ENCODE assay signal across 11 cellular contexts in genomic region chr17:77493901-77494663, GRCh38.
DNase-seq lines count a peak whose midpoint lies in the region; ATAC-seq and TF ChIP-seq lines count a peak whose summit lies in the region.
"Had no signal": no experiment of that assay in that cellular context is flagged by ENCODE, and none has a peak within 500 bp of the region (broad histone marks: within the 10 kb centered on the region; RNA-seq: fewer than 3 reads in every experiment).

No MANE protein-coding gene starts in this region.

- ATAC-seq in GM21825 (IDR thresholded peaks at IDR 0.05; ENCODE audit: unreplicated experiment), result no peak
- ATAC-seq in HG02840 (IDR thresholded peaks at IDR 0.05; ENCODE audit: low FRiP score, unreplicated experiment), result no peak

- no peaks in the 10 kb centered on the region for H3K27me3 Mint-ChIP-seq in activated CD4-positive, alpha-beta T cell treated with anti-CD3 and anti-CD28 coated beads, Interleukin-2, amount 10 ng/mL, durations not matched to agents 7 days and 5 days

- H3K27ac ChIP-seq in Karpas-422 (ENCODE audit: low read length) (peak overlapping the region; percentile 38), spleen (peak overlapping the region; percentile 1 to 79 (median 52))
- peak overlapping the region; percentile 16 for H3K27ac ChIP-seq in effector memory CD4-positive, alpha-beta T cell (ENCODE audit: insufficient read depth, low read length, poor library complexity, severe bottlenecking)
- H3K27ac ChIP-seq: HL-60 had no signal

- H3K9me3 Mint-ChIP-seq in activated CD4-positive, alpha-beta T cell treated with anti-CD3 and anti-CD28 coated beads, Interleukin-2, amount 10 ng/mL, durations not matched to agents 7 days and 5 days, result no peaks in the 10 kb centered on the region
- H3K9me3 Mint-ChIP-seq: neural crest cell had no signal

- POLR2A ChIA-PET in activated CD4-positive, alpha-beta T cell treated with anti-CD3 and anti-CD28 coated beads, Interleukin-2, amount 10 ng/mL, durations not matched to agents 7 days and 5 days (lab: Charles Lee), result no interaction called here

- no peak for DNase-seq in activated CD4-positive, alpha-beta T cell treated with anti-CD3 and anti-CD28 coated beads, Interleukin-2, amount 10 ng/mL, durations not matched to agents 7 days and 5 days
- DNase-seq in activated CD4-positive, alpha-beta T cell treated with anti-CD3 and anti-CD28 coated beads, Interleukin-2, amount 50 U/mL, for 1 hour, result no peak
- DNase-seq in Karpas-422 (no peak), spleen (peak; percentile 34), NCI-H345 treated with DMSO at 0.1 percent for 48 hours (lab: John Stamatoyannopoulos, UW; ENCODE audit: unreplicated experiment) (no peak)
- no peak for DNase-seq in effector memory CD4-positive, alpha-beta T cell
- DNase-seq: NCI-H1048 had no signal

- H3K27me3 ChIP-seq in Karpas-422 (ENCODE audit: low read length) (no peaks in the 10 kb centered on the region), spleen (replicated peaks in 1 of 7) (no peaks in the 10 kb centered on the region)
- H3K27me3 ChIP-seq in effector memory CD4-positive, alpha-beta T cell (replicated peaks; ENCODE audit: control insufficient read depth, insufficient read depth, low read length, poor library complexity, severe bottlenecking), result no peaks in the 10 kb centered on the region

- peak overlapping the region; percentile 57 for H3K27ac Mint-ChIP-seq in activated CD4-positive, alpha-beta T cell treated with anti-CD3 and anti-CD28 coated beads, Interleukin-2, amount 10 ng/mL, durations not matched to agents 7 days and 5 days

- no peak overlapping the region for H3K4me3 Mint-ChIP-seq in activated CD4-positive, alpha-beta T cell treated with anti-CD3 and anti-CD28 coated beads, Interleukin-2, amount 10 ng/mL, durations not matched to agents 7 days and 5 days

- peaks cover 30% of the 10 kb centered on the region for H3K4me1 Mint-ChIP-seq in activated CD4-positive, alpha-beta T cell treated with anti-CD3 and anti-CD28 coated beads, Interleukin-2, amount 10 ng/mL, durations not matched to agents 7 days and 5 days

- no peak for TF ChIP-seq POLR2A in spleen (IDR thresholded peaks at IDR 0.05)

- H4K20me1 ChIP-seq in Karpas-422 (ENCODE audit: insufficient read depth, low read depth, low read length), result 0 out of 2 replicates have a peak, but pooled peaks cover 3% of the 10 kb centered on the region

- H3K36me3 ChIP-seq in Karpas-422 (ENCODE audit: insufficient read depth, low read length) (peaks cover 28% of the 10 kb centered on the region), spleen (peaks cover 3 to 99% (median 91%) of the 10 kb centered on the region in 6 donors)
- H3K36me3 ChIP-seq in effector memory CD4-positive, alpha-beta T cell (ENCODE audit: control insufficient read depth, insufficient read depth, low read length), result peaks cover 79% of the 10 kb centered on the region

- intact Hi-C loops in spleen (cut with DNase I; ENCODE audit: low total_unique reads), result loop anchor here (5.0 kb wide), 2 partner anchors 67 to 162 kb away; no protein-coding TSS in a partner anchor

- H3K9ac ChIP-seq in Karpas-422 (ENCODE audit: low read length), result no peak overlapping the region

- no peak overlapping the region for H3K4me2 ChIP-seq in Karpas-422 (ENCODE audit: low read depth, low read length, poor library complexity, severe bottlenecking)

- H3K4me3 ChIP-seq in Karpas-422 (ENCODE audit: low read length) (no peak overlapping the region), spleen (no peak overlapping the region)
- H3K4me3 ChIP-seq in effector memory CD4-positive, alpha-beta T cell (ENCODE audit: insufficient read depth, low read depth, low read length, poor library complexity, severe bottlenecking), result no peak overlapping the region

- WGBS in spleen, 5 donors, result 58 to 76% (median 68%) methylated on average over 9 of the region's 9 CpGs

- TF ChIP-seq CTCF in spleen (IDR thresholded peaks at IDR 0.05 in 8 of 11, conservative IDR thresholded peaks at IDR 0.05 in 3 of 11), result no peak

- CTCF ChIA-PET in activated CD4-positive, alpha-beta T cell treated with anti-CD3 and anti-CD28 coated beads, Interleukin-2, amount 10 ng/mL, durations not matched to agents 7 days and 5 days (lab: Charles Lee), result interaction anchor here (0.6 to 3.4 kb wide), 24 partner anchors 10 to 251 kb away, joined by 3 to 22 read pairs (median 4); no protein-coding TSS in a partner anchor

- H3K9me3 ChIP-seq in Karpas-422 (ENCODE audit: low read length) (no peaks in the 10 kb centered on the region), spleen (no peaks in the 10 kb centered on the region)
- no peaks in the 10 kb centered on the region for H3K9me3 ChIP-seq in effector memory CD4-positive, alpha-beta T cell (ENCODE audit: control insufficient read depth, low read length)

- peaks cover 35% of the 10 kb centered on the region for H3K36me3 Mint-ChIP-seq in activated CD4-positive, alpha-beta T cell treated with anti-CD3 and anti-CD28 coated beads, Interleukin-2, amount 10 ng/mL, durations not matched to agents 7 days and 5 days (ENCODE audit: low read depth)

- no peaks in the 10 kb centered on the region for H3K79me2 ChIP-seq in Karpas-422 (ENCODE audit: low read length)

- no peaks in the 10 kb centered on the region for H3K9me2 ChIP-seq in Karpas-422 (replicated peaks; ENCODE audit: insufficient read depth, low read length)

- H3K4me1 ChIP-seq in Karpas-422 (ENCODE audit: low read length) (peaks cover 26% of the 10 kb centered on the region), spleen (peaks cover 17 to 67% (median 46%) of the 10 kb centered on the region in 6 donors)
- H3K4me1 ChIP-seq in effector memory CD4-positive, alpha-beta T cell (ENCODE audit: control insufficient read depth, insufficient read depth, low read length, poor library complexity, severe bottlenecking), result peaks cover 10% of the 10 kb centered on the region

- H2AFZ ChIP-seq in Karpas-422 (ENCODE audit: low read length), result no peak overlapping the region
